ENCODE assay signal across 8 cellular contexts in the genomic region with DNA sequence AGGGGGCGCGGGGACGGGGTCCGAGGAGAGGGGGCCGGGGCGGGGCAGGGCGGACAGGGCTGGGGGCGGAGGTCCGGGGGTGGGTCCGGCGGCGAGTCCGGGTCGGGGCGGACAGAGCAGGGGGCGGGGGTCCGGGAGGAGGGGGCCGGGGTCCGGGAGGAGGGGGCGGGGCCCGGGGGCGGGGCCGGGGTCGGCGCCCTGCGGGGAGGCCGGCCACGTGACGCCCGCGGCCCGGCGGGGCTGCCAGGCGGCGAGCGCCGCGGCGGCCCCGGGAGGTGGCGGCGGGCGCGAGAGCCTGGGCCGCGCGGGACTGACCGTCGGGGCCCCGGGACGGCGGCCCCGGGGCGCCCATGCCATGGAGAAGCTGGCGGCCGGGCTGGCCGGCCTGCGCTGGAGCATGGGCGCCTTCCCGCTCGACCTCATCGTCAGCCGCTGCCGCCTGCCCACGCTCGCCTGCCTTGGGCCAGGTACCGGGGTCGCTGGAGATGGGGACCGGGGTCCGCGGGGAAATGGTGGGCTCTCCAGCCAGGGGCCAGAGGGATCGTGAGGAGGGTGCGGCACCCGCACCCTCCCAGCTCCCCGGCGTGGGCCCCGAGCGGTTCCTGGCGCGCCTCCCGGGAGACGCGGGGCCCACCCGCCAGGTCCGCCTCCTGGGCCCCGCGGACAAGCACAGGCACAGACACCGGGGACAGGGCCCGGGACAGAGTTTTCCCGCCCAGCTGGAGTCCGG. TPM values are rescaled to one million over a fixed set of nuclear protein-coding genes. Genes with fewer than 3 reads are reported as not detected.
DNase-seq lines count a peak whose midpoint lies in the region; ATAC-seq and TF ChIP-seq lines count a peak whose summit lies in the region.

Gene GAREM2, plus strand, starts transcription at position 223 of the 730 bp plus-strand sequence. Its CDS starts 133 bp downstream, at position 356.

- no peaks in the 10 kb centered on the region for H3K9me3 Mint-ChIP-seq in activated T-cell treated with anti-CD3 and anti-CD28 coated beads, Interleukin-2, amount 50 U/mL, for 4 hours
- H3K9me3 Mint-ChIP-seq in activated naive CD4-positive, alpha-beta T cell treated with anti-CD3 and anti-CD28 coated beads, Interleukin-2, amount 50 U/mL, for 72 hours, result no peaks in the 10 kb centered on the region

- no peak within 1 kb of the TSS for H3K27ac ChIP-seq in iPS-20b (ENCODE audit: low read length)
- H3K27ac ChIP-seq in suprapubic skin, result no peak within 1 kb of the TSS

- ATAC-seq in activated T-cell treated with anti-CD3 and anti-CD28 coated beads, Interleukin-2, amount 50 U/mL, for 4 hours, result peak; percentile 29 to 42
- ATAC-seq in activated naive CD4-positive, alpha-beta T cell treated with anti-CD3 and anti-CD28 coated beads, Interleukin-2, amount 50 U/mL, for 72 hours, result peak; percentile 29 to 33
- ATAC-seq in GM21576 (IDR thresholded peaks at IDR 0.05; ENCODE audit: unreplicated experiment) (no peak), HG02759 (IDR thresholded peaks at IDR 0.05; ENCODE audit: unreplicated experiment) (no peak)

- no peak for DNase-seq in activated T-cell treated with anti-CD3 and anti-CD28 coated beads, Interleukin-2, amount 50 U/mL, for 4 hours
- no peak for DNase-seq in activated T-cell treated with anti-CD3 and anti-CD28 coated beads, Interleukin-2, amount 50 U/mL, for 48 hours
- no peak for DNase-seq in activated naive CD4-positive, alpha-beta T cell treated with anti-CD3 and anti-CD28 coated beads, Interleukin-2, amount 50 U/mL, for 72 hours (ENCODE audit: low spot score in 2 of 2)
- DNase-seq in suprapubic skin (ENCODE audit: low spot score in 2 of 2) (peak in 1 of 2 donors; percentile 70), NCI-H1092 (lab: John Stamatoyannopoulos, UW) (no peak)

- 0% methylated on average over 1 of the region's 91 CpGs for WGBS in suprapubic skin

- peaks cover 10% of the 10 kb centered on the region; the same call in 1 of the 2 replicates for H3K4me1 ChIP-seq in iPS-20b (ENCODE audit: insufficient read depth, low read length)
- H3K4me1 ChIP-seq in suprapubic skin, result peaks cover 16% of the 10 kb centered on the region

- TF ChIP-seq POLR2A in suprapubic skin (IDR thresholded peaks at IDR 0.05), result no peak

- H3K36me3 Mint-ChIP-seq in activated T-cell treated with anti-CD3 and anti-CD28 coated beads, Interleukin-2, amount 50 U/mL, for 4 hours (ENCODE audit: insufficient read depth), result no peaks in the 10 kb centered on the region
- H3K36me3 Mint-ChIP-seq in activated naive CD4-positive, alpha-beta T cell treated with anti-CD3 and anti-CD28 coated beads, Interleukin-2, amount 50 U/mL, for 72 hours, result peaks cover 6 to 11% of the 10 kb centered on the region in 2 donors

- H3K4me3 ChIP-seq in iPS-20b (ENCODE audit: low read length), result peak within 1 kb of the TSS; percentile 72; the same call in 1 of the 2 replicates
- H3K4me3 ChIP-seq in suprapubic skin, result peak within 1 kb of the TSS; percentile 51

- no peak within 1 kb of the TSS for H3K27ac Mint-ChIP-seq in activated naive CD4-positive, alpha-beta T cell treated with anti-CD3 and anti-CD28 coated beads, Interleukin-2, amount 50 U/mL, for 72 hours

- H3K4me1 Mint-ChIP-seq in activated T-cell treated with anti-CD3 and anti-CD28 coated beads, Interleukin-2, amount 50 U/mL, for 4 hours (ENCODE audit: low read depth), result peaks cover 15% of the 10 kb centered on the region

- TF ChIP-seq CTCF in suprapubic skin (IDR thresholded peaks at IDR 0.05), result no peak

- H3K9me3 ChIP-seq in iPS-20b (ENCODE audit: insufficient read depth, low read depth, low read length), result no peaks in the 10 kb centered on the region
- no peaks in the 10 kb centered on the region for H3K9me3 ChIP-seq in suprapubic skin

- H3K36me3 ChIP-seq in iPS-20b (ENCODE audit: insufficient read depth, low read depth, low read length) (peaks cover 9% of the 10 kb centered on the region; the same call in 1 of the 2 replicates), suprapubic skin (no peaks in the 10 kb centered on the region)

- peak within 1 kb of the TSS; percentile 67; the same call in 1 of the 2 replicates for H3K9ac ChIP-seq in iPS-20b (ENCODE audit: low read depth, low read length)

- peaks cover 23% of the 10 kb centered on the region for H3K27me3 ChIP-seq in iPS-20b (ENCODE audit: insufficient read depth, low read length)
- peaks cover 25% of the 10 kb centered on the region for H3K27me3 ChIP-seq in suprapubic skin

- peaks cover 35% of the 10 kb centered on the region for H3K27me3 Mint-ChIP-seq in activated T-cell treated with anti-CD3 and anti-CD28 coated beads, Interleukin-2, amount 50 U/mL, for 4 hours (ENCODE audit: low read depth)

- TF ChIP-seq EP300 in suprapubic skin (IDR thresholded peaks at IDR 0.05), result no peak

- H3K4me3 Mint-ChIP-seq in activated T-cell treated with anti-CD3 and anti-CD28 coated beads, Interleukin-2, amount 50 U/mL, for 4 hours, result peak within 1 kb of the TSS; percentile 79

RNA-seq across cellular contexts. Expression of gene GAREM2, which starts in this region (rescaled TPM):
- total RNA-seq in activated T-cell treated with anti-CD3 and anti-CD28 coated beads, Interleukin-2, amount 50 U/mL, for 4 hours, result 1 to 10 TPM; 2.4 to 4.1 (median 3.2) TPM
- total RNA-seq in activated naive CD4-positive, alpha-beta T cell treated with anti-CD3 and anti-CD28 coated beads, Interleukin-2, amount 50 U/mL, for 72 hours, result 10 to 100 TPM in 1 of 2 donors, under 1 TPM in 1; 0.96 to 10.4 TPM
- under 1 TPM; 0.39 to 0.98 (median 0.72) TPM for total RNA-seq in suprapubic skin

Comparison
In these comparisons a context has a peak if more than half of its experiments do, and no peak if none do; other contexts are left out.
1. ATAC-seq: peak in activated T-cell treated with anti-CD3 and anti-CD28 coated beads, Interleukin-2, amount 50 U/mL, for 4 hours (2 of 2) and activated naive CD4-positive, alpha-beta T cell treated with anti-CD3 and anti-CD28 coated beads, Interleukin-2, amount 50 U/mL, for 72 hours (2 of 2); none in GM21576 (single experiment) and HG02759 (single experiment).